Comparison of ENCODE assay signal across 9 cellular contexts in the genomic region with DNA sequence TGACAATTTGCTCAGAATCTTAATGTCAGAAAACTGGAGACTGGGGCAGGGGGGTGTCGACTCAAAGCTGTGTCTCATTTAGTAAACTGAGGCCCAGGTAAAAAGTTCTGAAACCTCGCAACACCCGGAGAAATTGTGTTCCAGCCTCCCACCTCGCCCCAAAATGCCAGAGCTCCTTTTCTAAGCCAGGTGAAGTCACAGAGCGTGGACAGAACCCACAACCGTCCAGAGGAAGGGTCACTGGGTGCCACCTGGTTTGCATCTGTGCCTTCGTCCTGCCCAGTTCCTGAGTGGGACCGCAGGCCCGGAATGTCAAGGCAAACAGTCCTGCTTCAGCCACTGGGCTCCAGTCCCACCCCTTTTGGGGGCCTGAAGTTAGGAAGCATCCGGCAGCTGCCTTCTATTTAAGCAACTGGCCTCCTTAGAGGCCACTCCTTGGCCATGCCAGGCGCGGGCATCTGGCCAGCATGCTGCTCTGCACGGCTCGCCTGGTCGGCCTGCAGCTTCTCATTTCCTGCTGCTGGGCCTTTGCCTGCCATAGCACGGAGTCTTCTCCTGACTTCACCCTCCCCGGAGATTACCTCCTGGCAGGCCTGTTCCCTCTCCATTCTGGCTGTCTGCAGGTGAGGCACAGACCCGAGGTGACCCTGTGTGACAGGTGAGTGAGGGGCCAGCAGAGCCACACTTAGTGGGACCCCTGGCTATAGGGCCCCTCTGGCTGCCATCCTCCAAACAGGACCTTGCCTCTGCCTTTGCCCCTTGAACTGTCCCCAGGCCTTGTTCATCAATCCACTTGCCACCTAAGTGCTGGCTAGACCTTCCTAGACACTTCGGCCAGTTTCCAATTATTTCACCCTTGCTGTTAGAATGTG. TPM values are rescaled to one million over a fixed set of nuclear protein-coding genes. Genes with fewer than 3 reads are reported as not detected.
A peak's percentile ranks its signal among the peaks of the same experiment; 100 is the strongest.
DNase-seq lines count a peak whose midpoint lies in the region; ATAC-seq and TF ChIP-seq lines count a peak whose summit lies in the region.
"Had no signal": no experiment of that assay in that cellular context is flagged by ENCODE, and none has a peak within 500 bp of the region (broad histone marks: within the 10 kb centered on the region; RNA-seq: fewer than 3 reads in every experiment).

A gene (plus strand): TSS at position 401 of the 872 bp plus-strand sequence. CDS start 67 bp downstream, at position 468.

- no peak within 1 kb of the TSS for H3K56ac ChIP-seq in H9 (ENCODE audit: insufficient read length, low read depth, low read length)

- no peak within 1 kb of the TSS for H2BK20ac ChIP-seq in H9 (ENCODE audit: low read depth, low read length, poor library complexity, severe bottlenecking)

- peak within 1 kb of the TSS; percentile 78 for H2AFZ ChIP-seq in H9 (ENCODE audit: low read length)

- H3K9me3 Mint-ChIP-seq in H9, result no peaks in the 10 kb centered on the region
- no peaks in the 10 kb centered on the region for H3K9me3 Mint-ChIP-seq in activated CD4-positive, alpha-beta memory T cell treated with anti-CD3 and anti-CD28 coated beads for 36 hours

- H4K5ac ChIP-seq in H9 (ENCODE audit: insufficient read length, low read depth, low read length), result no peak within 1 kb of the TSS

- no peak within 1 kb of the TSS for H2BK12ac ChIP-seq in H9 (ENCODE audit: insufficient read length, low read depth, low read length)

- DNase-seq in H9 (no peak), head of caudate nucleus (peak in 39 of 42 donors; percentile 5 to 67 (median 37)), posterior cingulate gyrus (peak in 9 of 10 donors; percentile 17 to 87 (median 29)), NCI-H146 (lab: John Stamatoyannopoulos, UW) (no peak), DMS114 treated with DMSO at 0.1 percent for 48 hours (lab: John Stamatoyannopoulos, UW; ENCODE audit: unreplicated experiment) (no peak)
- no peak for DNase-seq in activated CD4-positive, alpha-beta memory T cell treated with anti-CD3 and anti-CD28 coated beads for 36 hours

- H3K36me3 Mint-ChIP-seq in H9 (ENCODE audit: insufficient read depth in 1 of 3, low read depth in 3 of 3), result peaks cover 5 to 13% (median 10%) of the 10 kb centered on the region in 3 experiments; a peak in 6 of 7 replicates
- H3K36me3 Mint-ChIP-seq in activated CD4-positive, alpha-beta memory T cell treated with anti-CD3 and anti-CD28 coated beads for 36 hours, result peaks cover 3% of the 10 kb centered on the region

- no peak within 1 kb of the TSS for H2BK15ac ChIP-seq in H9 (ENCODE audit: low read depth, low read length)

- H3K27me3 Mint-ChIP-seq in H9 (ENCODE audit: low read depth), result no peaks in the 10 kb centered on the region; the same call in none of the 2 replicates
- H3K27me3 Mint-ChIP-seq in activated CD4-positive, alpha-beta memory T cell treated with anti-CD3 and anti-CD28 coated beads for 36 hours, result no peaks in the 10 kb centered on the region

- POLR2A ChIA-PET in activated CD4-positive, alpha-beta memory T cell treated with anti-CD3 and anti-CD28 coated beads for 36 hours (lab: Charles Lee), result interaction anchor here (0.7 to 2.2 kb wide), 5 partner anchors 24 to 55 kb away, joined by 3 to 9 read pairs (median 3); a partner anchor contains a TSS

- TF ChIP-seq CTCF in H9 (conservative IDR thresholded peaks at IDR 0.05), result no peak

- H3K79me1 ChIP-seq in H9 (ENCODE audit: insufficient read depth, low read depth, low read length, poor library complexity, severe bottlenecking), result peaks cover 6% of the 10 kb centered on the region

- peak within 1 kb of the TSS; percentile 91 for H3K4me2 ChIP-seq in H9 (ENCODE audit: insufficient read depth, insufficient read length, low read length)

- H4K20me1 ChIP-seq in H9 (ENCODE audit: control insufficient read depth, insufficient read depth, insufficient read length), result no peaks in the 10 kb centered on the region

- H2BK120ac ChIP-seq in H9 (ENCODE audit: low read depth, low read length, poor library complexity, severe bottlenecking), result no peak within 1 kb of the TSS

- peak within 1 kb of the TSS; percentile 80 to 90 for H3K4me3 Mint-ChIP-seq in H9
- H3K4me3 Mint-ChIP-seq in activated CD4-positive, alpha-beta memory T cell treated with anti-CD3 and anti-CD28 coated beads for 36 hours, result peak within 1 kb of the TSS; percentile 76

- WGBS in H9 (ENCODE audit: extremely low coverage, insufficient read length, low lambda C conversion rate), result no CpG with 5 or more reads among the region's 19 CpGs

- H3K9ac ChIP-seq in H9 (ENCODE audit: extremely low read depth, insufficient read length, low read length), result peak within 1 kb of the TSS; percentile 81

- CTCF ChIA-PET in activated CD4-positive, alpha-beta memory T cell treated with anti-CD3 and anti-CD28 coated beads for 36 hours (lab: Charles Lee), result interaction anchor here (0.6 to 3.7 kb wide), 30 partner anchors 10 to 319 kb away, joined by 3 to 26 read pairs (median 4); a partner anchor contains a TSS

- H3K4ac ChIP-seq in H9 (ENCODE audit: low read depth, low read length), result no peak within 1 kb of the TSS

- ATAC-seq in GM18870 (IDR thresholded peaks at IDR 0.05; ENCODE audit: unreplicated experiment) (no peak), HG02981 (IDR thresholded peaks at IDR 0.05; ENCODE audit: unreplicated experiment) (no peak)

- H3K27ac Mint-ChIP-seq in H9, result no peak within 1 kb of the TSS
- peak within 1 kb of the TSS; percentile 18 for H3K27ac Mint-ChIP-seq in activated CD4-positive, alpha-beta memory T cell treated with anti-CD3 and anti-CD28 coated beads for 36 hours

- H3K18ac ChIP-seq in H9 (ENCODE audit: insufficient read length, low read depth, low read length), result no peak within 1 kb of the TSS

- H3K4me1 Mint-ChIP-seq in H9, result peaks cover 9 to 12% of the 10 kb centered on the region in 2 experiments
- H3K4me1 Mint-ChIP-seq in activated CD4-positive, alpha-beta memory T cell treated with anti-CD3 and anti-CD28 coated beads for 36 hours (ENCODE audit: low read depth), result peaks cover 13% of the 10 kb centered on the region

- peaks cover 6% of the 10 kb centered on the region for H3K23me2 ChIP-seq in H9 (ENCODE audit: insufficient read length, low read depth, low read length, poor library complexity, severe bottlenecking)

- no peak within 1 kb of the TSS for H3K27ac ChIP-seq in H9 (ENCODE audit: insufficient read length, low read depth, low read length)

- peak within 1 kb of the TSS; percentile 84 for H3K14ac ChIP-seq in H9 (ENCODE audit: insufficient read depth, low read length)

- H3K23ac ChIP-seq in H9 (ENCODE audit: insufficient read length, low read depth, low read length), result no peak within 1 kb of the TSS

- H3K27me3 ChIP-seq in H9 (ENCODE audit: insufficient read depth, low read length), result no peaks in the 10 kb centered on the region

- no peak within 1 kb of the TSS for H3T11ph ChIP-seq in H9 (ENCODE audit: low read length)

- H3K4me1 ChIP-seq in H9 (ENCODE audit: insufficient read depth, low read length), result 0 out of 2 replicates have a peak, but pooled peaks cover 2% of the 10 kb centered on the region

- H3K9me3 ChIP-seq in H9 (ENCODE audit: control insufficient read depth, low read depth, low read length), result no peaks in the 10 kb centered on the region

- no peak within 1 kb of the TSS for H2BK5ac ChIP-seq in H9 (ENCODE audit: insufficient read length, low read length)

- H3K79me2 ChIP-seq in H9 (ENCODE audit: insufficient read depth, low read length), result peaks cover 7% of the 10 kb centered on the region; the same call in 1 of the 2 replicates

- no peak within 1 kb of the TSS for H4K8ac ChIP-seq in H9 (replicated peaks; ENCODE audit: insufficient read length, low read depth, low read length)

- intact Hi-C loops in activated CD4-positive, alpha-beta memory T cell treated with anti-CD3 and anti-CD28 coated beads for 36 hours (cut with micrococcal nuclease), result loop anchor here (1.0 to 5.0 kb wide), 3 partner anchors 24 to 63 kb away; a partner anchor contains a TSS
- intact Hi-C loops in head of caudate nucleus (cut with DNase I), result loop anchor here (5.0 to 10.0 kb wide), 2 partner anchors 50 to 147 kb away; a partner anchor contains a TSS
- intact Hi-C loops in posterior cingulate gyrus (cut with DNase I), result loop anchor here (1.0 to 5.0 kb wide), 2 partner anchors 42 to 146 kb away; a partner anchor contains a TSS

- no peak within 1 kb of the TSS for H4K91ac ChIP-seq in H9 (ENCODE audit: insufficient read length, low read depth, low read length)

- H2AK5ac ChIP-seq in H9 (ENCODE audit: insufficient read length, low read length), result no peak within 1 kb of the TSS

RNA-seq across cellular contexts. Expression of the gene that starts here (rescaled TPM):
- not detected in 2 replicates for total RNA-seq in H9 (2021)
- not detected for total RNA-seq in activated CD4-positive, alpha-beta memory T cell treated with anti-CD3 and anti-CD28 coated beads for 36 hours
- total RNA-seq: activated CD8-positive, alpha-beta memory T cell treated with anti-CD3 and anti-CD28 coated beads for 36 hours had no signal

Comparison
In these comparisons a context has a peak if more than half of its experiments do, and no peak if none do; other contexts are left out.
1. DNase-seq: peak in head of caudate nucleus (39 of 42) and posterior cingulate gyrus (9 of 10); none in H9 (single experiment), activated CD4-positive, alpha-beta memory T cell treated with anti-CD3 and anti-CD28 coated beads for 36 hours (single experiment), NCI-H146 (single experiment) and DMS114 treated with DMSO at 0.1 percent for 48 hours (single experiment).